Comparison of ENCODE assay signal across 8 cellular contexts in genomic region chr3:192825657-192826200, GRCh38.
DNase-seq lines count a peak whose midpoint lies in the region; ATAC-seq and TF ChIP-seq lines count a peak whose summit lies in the region.

No MANE protein-coding gene starts in this region.

- DNase-seq in GM06990 (ENCODE audit: extremely low read depth, insufficient read length) (peak; percentile 70), NOMO-1 treated with DMSO at 0.1 percent for 48 hours (lab: John Stamatoyannopoulos, UW; ENCODE audit: unreplicated experiment) (peak; percentile 100), iris pigment epithelial cell (ENCODE audit: low read depth) (peak; percentile 67), A172 (ENCODE audit: low spot score) (no peak), OCI-M2 (lab: John Stamatoyannopoulos, UW; ENCODE audit: unreplicated experiment) (no peak)
- DNase-seq in effector CD8-positive, alpha-beta T cell (lab: John Stamatoyannopoulos, UW): no peak
- DNase-seq in activated CD4-positive, alpha-beta T cell treated with anti-CD3 and anti-CD28 coated beads, Interleukin-2, amount 10 ng/mL, durations not matched to agents 24 days and 14 days: no peak

- no peak overlapping the region for H3K4me3 Mint-ChIP-seq in activated CD4-positive, alpha-beta T cell treated with anti-CD3 and anti-CD28 coated beads, Interleukin-2, amount 10 ng/mL, durations not matched to agents 24 days and 14 days

- intact Hi-C loops in activated CD4-positive, alpha-beta T cell treated with anti-CD3 and anti-CD28 coated beads, Interleukin-2, amount 10 ng/mL, durations not matched to agents 24 days and 14 days (cut with micrococcal nuclease): no loop called here

- H3K9me3 Mint-ChIP-seq in activated CD4-positive, alpha-beta T cell treated with anti-CD3 and anti-CD28 coated beads, Interleukin-2, amount 10 ng/mL, durations not matched to agents 24 days and 14 days: no peaks in the 10 kb centered on the region

- H3K4me3 ChIP-seq in GM06990 (replicated peaks; ENCODE audit: low read depth, low read length): no peak overlapping the region

- H3K4me1 Mint-ChIP-seq in activated CD4-positive, alpha-beta T cell treated with anti-CD3 and anti-CD28 coated beads, Interleukin-2, amount 10 ng/mL, durations not matched to agents 24 days and 14 days: peaks cover 26% of the 10 kb centered on the region

- TF ChIP-seq CTCF in GM06990 (IDR thresholded peaks at IDR 0.05; ENCODE audit: insufficient read depth, low read length, poor library complexity, severe bottlenecking): no peak

- H3K27ac Mint-ChIP-seq in activated CD4-positive, alpha-beta T cell treated with anti-CD3 and anti-CD28 coated beads, Interleukin-2, amount 10 ng/mL, durations not matched to agents 24 days and 14 days: no peak overlapping the region

- H3K27me3 Mint-ChIP-seq in activated CD4-positive, alpha-beta T cell treated with anti-CD3 and anti-CD28 coated beads, Interleukin-2, amount 10 ng/mL, durations not matched to agents 24 days and 14 days: no peaks in the 10 kb centered on the region

- no peaks in the 10 kb centered on the region for H3K36me3 ChIP-seq in GM06990 (ENCODE audit: control insufficient read depth, insufficient read depth, low read length)

- no peaks in the 10 kb centered on the region for H3K27me3 ChIP-seq in GM06990 (replicated peaks; ENCODE audit: control insufficient read depth, insufficient read depth, low read length)

- ATAC-seq in HG03432 (IDR thresholded peaks at IDR 0.05; ENCODE audit: unreplicated experiment): peak; percentile 68

- H3K36me3 Mint-ChIP-seq in activated CD4-positive, alpha-beta T cell treated with anti-CD3 and anti-CD28 coated beads, Interleukin-2, amount 10 ng/mL, durations not matched to agents 24 days and 14 days (ENCODE audit: low read depth): peaks cover 26% of the 10 kb centered on the region

Comparison
In these comparisons a context has a peak if more than half of its experiments do, and no peak if none do; other contexts are left out.
1. DNase-seq: peak in GM06990 (single experiment), NOMO-1 treated with DMSO at 0.1 percent for 48 hours (single experiment) and iris pigment epithelial cell (single experiment); none in effector CD8-positive, alpha-beta T cell (single experiment), A172 (single experiment), activated CD4-positive, alpha-beta T cell treated with anti-CD3 and anti-CD28 coated beads, Interleukin-2, amount 10 ng/mL, durations not matched to agents 24 days and 14 days (single experiment) and OCI-M2 (single experiment).